23 cellular contexts compared by ENCODE assay signal in genomic region chr1:110253213-110253612, GRCh38.
"Had no signal": no experiment of that assay in that cellular context is flagged by ENCODE, and none has a peak within 500 bp of the region (broad histone marks: within the 10 kb centered on the region; RNA-seq: fewer than 3 reads in every experiment).

No MANE protein-coding gene starts in this region.

- H3K4me3 ChIP-seq: MG63, SJCRH30 had no signal

- FAIRE-seq: HepG2 had no signal

- ATAC-seq: HepG2, SK-N-SH treated with all-trans-retinoic acid at 6 μM for 48 hours had no signal

- H3K9me3 ChIP-seq: MG63, SJCRH30 had no signal

- DNase-seq: IMR-90, Karpas-422, KG1, MG63, NCI-H1092, NCI-H1105 treated with DMSO at 0.1 percent for 48 hours, NCI-H1417 treated with DMSO at 0.1 percent for 48 hours, NCI-H146, NCI-H187, NCI-H2029, NCI-H2081 treated with DMSO at 0.1 percent for 48 hours, NCI-H2171, NCI-H226, NCI-H446, NCI-H510A, NCI-H524 treated with DMSO at 0.1 percent for 48 hours, NCI-H69, NCI-H774, SHP77, SJCRH30 had no signal

- H3K36me3 ChIP-seq: MG63, SJCRH30 had no signal

- H3K27ac ChIP-seq: RWPE1, SJCRH30 had no signal
